In genomic region chrX:37910186-37910585, GRCh38 we compare ENCODE assay signal across 19 cellular contexts.
"Had no signal": no experiment of that assay in that cellular context is flagged by ENCODE, and none has a peak within 500 bp of the region (broad histone marks: within the 10 kb centered on the region; RNA-seq: fewer than 3 reads in every experiment).

No MANE protein-coding gene starts in this region.

- H3K36me3 ChIP-seq: esophagus muscularis mucosa, gastroesophageal sphincter, heart right ventricle, left lung, lower lobe of right lung had no signal

- H3K4me1 ChIP-seq: heart right ventricle, left lung, lower lobe of right lung had no signal

- H3K27ac ChIP-seq: coronary artery, dorsolateral prefrontal cortex, esophagus muscularis mucosa, foreskin keratinocyte, gastroesophageal sphincter, heart right ventricle, left lung, lower lobe of right lung had no signal

- H3K27me3 ChIP-seq: foreskin keratinocyte had no signal

- H3K9me3 ChIP-seq: esophagus muscularis mucosa, gastroesophageal sphincter, heart right ventricle, left lung, lower lobe of right lung, mucosa of descending colon had no signal

- H3K4me3 ChIP-seq: coronary artery, dorsolateral prefrontal cortex, esophagus muscularis mucosa, gastroesophageal sphincter, heart right ventricle, left lung, lower lobe of right lung, mucosa of descending colon had no signal

- ATAC-seq: foreskin keratinocyte, gastroesophageal sphincter, left lung, lower lobe of right lung, mucosa of descending colon had no signal

- DNase-seq: dermis blood vessel endothelial cell; dorsolateral prefrontal cortex; effector CD4-positive, alpha-beta T cell; effector memory CD4-positive, alpha-beta T cell; foreskin keratinocyte; heart right ventricle; hippocampal formation; immature natural killer cell; islet precursor cell; kidney; kidney glomerular epithelial cell; left lung; lower lobe of right lung; mesenchymal stem cell; mucosa of descending colon; naive B cell had no signal
